Comparison of ENCODE assay signal across 25 cellular contexts in genomic region chr10:77310288-77310687, GRCh38.
DNase-seq lines count a peak whose midpoint lies in the region; ATAC-seq, FAIRE-seq and TF ChIP-seq lines count a peak whose summit lies in the region.
"Had no signal": no experiment of that assay in that cellular context is flagged by ENCODE, and none has a peak within 500 bp of the region (broad histone marks: within the 10 kb centered on the region; RNA-seq: fewer than 3 reads in every experiment).

No MANE protein-coding gene starts in this region.

- H3K27me3 Mint-ChIP-seq in activated naive CD4-positive, alpha-beta T cell treated with anti-CD3 and anti-CD28 coated beads, Interleukin-2, amount 10 ng/mL, durations not matched to agents 7 days and 5 days: no peaks in the 10 kb centered on the region

- H3K9ac ChIP-seq in rectal smooth muscle tissue (ENCODE audit: low read length): no peak overlapping the region
- H3K9ac ChIP-seq: GM23248 had no signal

- TF ChIP-seq EP300 in gastroesophageal sphincter (IDR thresholded peaks at IDR 0.05): no peak

- TF ChIP-seq POLR2A in gastroesophageal sphincter (IDR thresholded peaks at IDR 0.05): no peak
- TF ChIP-seq POLR2A in vagina (IDR thresholded peaks at IDR 0.05): no peak

- H3K36me3 Mint-ChIP-seq in activated naive CD4-positive, alpha-beta T cell treated with anti-CD3 and anti-CD28 coated beads, Interleukin-2, amount 10 ng/mL, durations not matched to agents 7 days and 5 days: no peaks in the 10 kb centered on the region
- H3K36me3 Mint-ChIP-seq: CD8-positive, alpha-beta T cell had no signal

- WGBS in gastroesophageal sphincter (ENCODE audit: low coverage in 1 of 2), 2 donors: 27 to 43% methylated on average over 1 to 2 of the region's 3 CpGs

- no peak for DNase-seq in ascending aorta (ENCODE audit: low spot score in 2 of 2)
- no peak for DNase-seq in vagina (ENCODE audit: extremely low spot score in 2 of 2)
- no peak for DNase-seq in foreskin melanocyte
- no peak for DNase-seq in D721Med (ENCODE audit: insufficient read length, low spot score)
- DNase-seq in activated naive CD4-positive, alpha-beta T cell treated with anti-CD3 and anti-CD28 coated beads, Interleukin-2, amount 10 ng/mL, durations not matched to agents 7 days and 5 days: no peak
- DNase-seq: ACHN; AML-193; C1 segment of cervical spinal cord; CD8-positive, alpha-beta T cell; GM23248; H9; HFFc6; MG63; NCI-H1048; NCI-H1417 treated with DMSO at 0.1 percent for 48 hours; NCI-H187; NCI-H446; NCI-H526; OCI-M1 had no signal

- TF ChIP-seq CTCF in ascending aorta (IDR thresholded peaks at IDR 0.05) (no peak), gastroesophageal sphincter (IDR thresholded peaks at IDR 0.05) (no peak), vagina (IDR thresholded peaks at IDR 0.05) (no peak), D721Med (IDR thresholded peaks at IDR 0.05; ENCODE audit: insufficient read depth, missing control alignments) (no peak)

- no peak overlapping the region for H3K4me3 Mint-ChIP-seq in activated naive CD4-positive, alpha-beta T cell treated with anti-CD3 and anti-CD28 coated beads, Interleukin-2, amount 10 ng/mL, durations not matched to agents 7 days and 5 days
- H3K4me3 Mint-ChIP-seq: CD8-positive, alpha-beta T cell; H9; HFFc6 had no signal

- no peaks in the 10 kb centered on the region for H3K9me3 ChIP-seq in ascending aorta
- H3K9me3 ChIP-seq in gastroesophageal sphincter: no peaks in the 10 kb centered on the region
- no peaks in the 10 kb centered on the region for H3K9me3 ChIP-seq in vagina
- H3K9me3 ChIP-seq: MG63 had no signal

- no peaks in the 10 kb centered on the region for H3K4me1 Mint-ChIP-seq in activated naive CD4-positive, alpha-beta T cell treated with anti-CD3 and anti-CD28 coated beads, Interleukin-2, amount 10 ng/mL, durations not matched to agents 7 days and 5 days

- intact Hi-C loops in ascending aorta (cut with DNase I): no loop called here
- intact Hi-C loops in vagina (cut with DNase I): no loop called here

- no peak for ATAC-seq in gastroesophageal sphincter
- ATAC-seq in GM19023 (IDR thresholded peaks at IDR 0.05; ENCODE audit: unreplicated experiment): no peak
- ATAC-seq: CD8-positive, alpha-beta T cell; HepG2; K562; Right ventricle myocardium inferior had no signal

- H3K36me3 ChIP-seq in ascending aorta (no peaks in the 10 kb centered on the region), gastroesophageal sphincter (no peaks in the 10 kb centered on the region), rectal smooth muscle tissue (ENCODE audit: control insufficient read depth, insufficient read depth, low read length) (no peaks in the 10 kb centered on the region), vagina (no peaks in the 10 kb centered on the region)

- no peak overlapping the region for H3K4me3 ChIP-seq in ascending aorta
- no peak overlapping the region for H3K4me3 ChIP-seq in gastroesophageal sphincter
- no peak overlapping the region for H3K4me3 ChIP-seq in rectal smooth muscle tissue (ENCODE audit: low read length)
- H3K4me3 ChIP-seq in vagina: no peak overlapping the region
- H3K4me3 ChIP-seq: GM23248, K562, MG63 had no signal

- no peak for FAIRE-seq in D721Med (lab: Jason Lieb, UNC)
- FAIRE-seq: HepG2, K562 had no signal

- H3K27me3 ChIP-seq in ascending aorta (no peaks in the 10 kb centered on the region), gastroesophageal sphincter (no peaks in the 10 kb centered on the region), rectal smooth muscle tissue (ENCODE audit: control insufficient read depth, insufficient read depth, low read length) (peaks cover 2% of the 10 kb centered on the region), vagina (no peaks in the 10 kb centered on the region)
- H3K27me3 ChIP-seq: MG63 had no signal

- H3K4me1 ChIP-seq in ascending aorta: peaks cover 8 to 23% of the 10 kb centered on the region in 2 donors
- peaks cover 0 to 52% (median 10%) of the 10 kb centered on the region in 3 donors for H3K4me1 ChIP-seq in gastroesophageal sphincter
- H3K4me1 ChIP-seq in rectal smooth muscle tissue (ENCODE audit: control insufficient read depth, insufficient read depth, low read length): peaks cover 37% of the 10 kb centered on the region
- peaks cover 16% of the 10 kb centered on the region for H3K4me1 ChIP-seq in vagina

- peak overlapping the region; percentile 47 to 51 for H3K27ac ChIP-seq in ascending aorta
- H3K27ac ChIP-seq in gastroesophageal sphincter: peak overlapping the region; percentile 30 to 71 (median 66)
- H3K27ac ChIP-seq in rectal smooth muscle tissue (ENCODE audit: low read depth, low read length): peak overlapping the region; percentile 73
- peak overlapping the region; percentile 18 for H3K27ac ChIP-seq in vagina
- H3K27ac ChIP-seq: GM23248 had no signal

- H3K9me3 Mint-ChIP-seq in activated naive CD4-positive, alpha-beta T cell treated with anti-CD3 and anti-CD28 coated beads, Interleukin-2, amount 10 ng/mL, durations not matched to agents 7 days and 5 days: no peaks in the 10 kb centered on the region
- H3K9me3 Mint-ChIP-seq: CD8-positive, alpha-beta T cell; H9; HFFc6 had no signal

- CTCF ChIA-PET in activated naive CD4-positive, alpha-beta T cell treated with anti-CD3 and anti-CD28 coated beads, Interleukin-2, amount 10 ng/mL, durations not matched to agents 7 days and 5 days (lab: Charles Lee): no interaction called here

- H3K27ac Mint-ChIP-seq in activated naive CD4-positive, alpha-beta T cell treated with anti-CD3 and anti-CD28 coated beads, Interleukin-2, amount 10 ng/mL, durations not matched to agents 7 days and 5 days: no peak overlapping the region
- H3K27ac Mint-ChIP-seq: CD8-positive, alpha-beta T cell; H9; HFFc6 had no signal

Comparison
In these comparisons a context has a peak if more than half of its experiments do, and no peak if none do; other contexts are left out.
1. H3K27ac ChIP-seq: peak in every context shown above with its lines; median percentile 73 in rectal smooth muscle tissue; 66 in gastroesophageal sphincter; 49 in ascending aorta; 18 in vagina.